ENCODE assay signal across 1 cellular context in the genomic region with DNA sequence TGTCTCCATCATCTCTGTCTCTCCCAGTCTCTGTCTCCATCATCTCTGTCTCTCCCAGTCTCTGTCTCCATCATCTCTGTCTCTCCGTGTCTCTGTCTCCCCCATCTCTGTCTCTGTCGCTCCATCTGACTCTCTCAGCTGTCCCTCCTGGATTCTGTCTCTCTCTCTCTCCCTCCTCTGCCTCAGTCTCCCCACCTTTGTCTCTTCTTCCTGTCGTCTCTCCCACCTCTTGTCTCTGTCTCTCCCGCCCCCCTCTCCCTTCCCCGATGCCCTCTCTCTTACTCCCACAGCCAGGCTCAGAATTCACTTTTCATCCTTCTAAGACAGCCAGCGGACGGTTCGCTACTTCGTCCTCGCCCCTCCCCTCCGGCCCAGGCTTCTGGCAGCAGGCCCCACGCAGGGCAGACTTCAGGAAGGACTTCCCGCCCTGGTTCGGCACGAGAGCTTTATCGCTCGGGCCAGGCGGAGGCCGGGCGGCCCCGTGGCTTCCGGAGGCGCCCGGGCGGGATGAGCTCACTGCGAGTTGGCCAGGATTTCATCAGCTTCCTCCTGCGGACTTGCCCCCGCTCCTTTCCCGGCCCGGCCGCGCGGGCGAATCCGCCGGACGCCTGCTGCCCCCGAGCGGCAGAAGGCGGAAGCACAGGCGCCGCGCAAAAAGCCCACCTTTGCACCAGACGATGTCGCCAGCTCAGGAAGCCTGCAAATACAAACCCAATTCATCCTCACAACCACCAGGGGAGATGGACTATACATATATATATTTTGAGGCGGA.
TF ChIP-seq lines count a peak whose summit lies in the region.

No MANE protein-coding gene starts in this region.

TF ChIP-seq in K562, 482 proteins besides CTCF, POLR2A, EP300 and RAD21 (continued from another document and continues in another):
- TF ChIP-seq, protein P1, sequence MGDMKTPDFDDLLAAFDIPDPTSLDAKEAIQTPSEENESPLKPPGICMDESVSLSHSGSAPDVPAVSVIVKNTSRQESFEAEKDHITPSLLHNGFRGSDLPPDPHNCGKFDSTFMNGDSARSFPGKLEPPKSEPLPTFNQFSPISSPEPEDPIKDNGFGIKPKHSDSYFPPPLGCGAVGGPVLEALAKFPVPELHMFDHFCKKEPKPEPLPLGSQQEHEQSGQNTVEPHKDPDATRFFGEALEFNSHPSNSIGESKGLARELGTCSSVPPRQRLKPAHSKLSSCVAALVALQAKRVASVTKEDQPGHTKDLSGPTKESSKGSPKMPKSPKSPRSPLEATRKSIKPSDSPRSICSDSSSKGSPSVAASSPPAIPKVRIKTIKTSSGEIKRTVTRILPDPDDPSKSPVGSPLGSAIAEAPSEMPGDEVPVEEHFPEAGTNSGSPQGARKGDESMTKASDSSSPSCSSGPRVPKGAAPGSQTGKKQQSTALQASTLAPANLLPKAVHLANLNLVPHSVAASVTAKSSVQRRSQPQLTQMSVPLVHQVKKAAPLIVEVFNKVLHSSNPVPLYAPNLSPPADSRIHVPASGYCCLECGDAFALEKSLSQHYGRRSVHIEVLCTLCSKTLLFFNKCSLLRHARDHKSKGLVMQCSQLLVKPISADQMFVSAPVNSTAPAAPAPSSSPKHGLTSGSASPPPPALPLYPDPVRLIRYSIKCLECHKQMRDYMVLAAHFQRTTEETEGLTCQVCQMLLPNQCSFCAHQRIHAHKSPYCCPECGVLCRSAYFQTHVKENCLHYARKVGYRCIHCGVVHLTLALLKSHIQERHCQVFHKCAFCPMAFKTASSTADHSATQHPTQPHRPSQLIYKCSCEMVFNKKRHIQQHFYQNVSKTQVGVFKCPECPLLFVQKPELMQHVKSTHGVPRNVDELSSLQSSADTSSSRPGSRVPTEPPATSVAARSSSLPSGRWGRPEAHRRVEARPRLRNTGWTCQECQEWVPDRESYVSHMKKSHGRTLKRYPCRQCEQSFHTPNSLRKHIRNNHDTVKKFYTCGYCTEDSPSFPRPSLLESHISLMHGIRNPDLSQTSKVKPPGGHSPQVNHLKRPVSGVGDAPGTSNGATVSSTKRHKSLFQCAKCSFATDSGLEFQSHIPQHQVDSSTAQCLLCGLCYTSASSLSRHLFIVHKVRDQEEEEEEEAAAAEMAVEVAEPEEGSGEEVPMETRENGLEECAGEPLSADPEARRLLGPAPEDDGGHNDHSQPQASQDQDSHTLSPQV (IDR thresholded peaks at IDR 0.05): peak; percentile 95
- TF ChIP-seq SMARCA4 (IDR thresholded peaks at IDR 0.05) (peak; percentile 87), ZNF584 (CRISPR knock-in tag; IDR thresholded peaks at IDR 0.05; ENCODE audit: low read depth) (peak; percentile 84), JUND (IDR thresholded peaks at IDR 0.05; ENCODE audit: borderline replicate concordance, low read depth, low read length) (peak; percentile 99), JUND (tag; IDR thresholded peaks at IDR 0.05; ENCODE audit: borderline replicate concordance, low read depth, low read length) (peak; percentile 95; the same call in 1 of the 3 replicates), OTX1 (CRISPR knock-in tag; IDR thresholded peaks at IDR 0.05) (peak; percentile 96), ETV5 (CRISPR knock-in tag; IDR thresholded peaks at IDR 0.05; ENCODE audit: low read depth) (peak; percentile 100), CSDE1 (IDR thresholded peaks at IDR 0.05) (no peak; a peak in 2 of 4 replicates), DACH1 (IDR thresholded peaks at IDR 0.05; ENCODE audit: partially characterized antibody) (peak; percentile 86), GABPA (tag; conservative IDR thresholded peaks at IDR 0.05; ENCODE audit: low read depth) (peak; percentile 94), ETV1 (tag; conservative IDR thresholded peaks at IDR 0.05; ENCODE audit: low read depth) (peak; percentile 100), ZC3H8 (IDR thresholded peaks at IDR 0.05) (peak; percentile 51; the same call in 1 of the 2 replicates), HCFC1 (IDR thresholded peaks at IDR 0.05; ENCODE audit: low read depth, low read length) (peak; percentile 54), KLF1 (tag; IDR thresholded peaks at IDR 0.05) (peak; percentile 80), ATF7 (IDR thresholded peaks at IDR 0.05) (peak; percentile 99), TAL1 (IDR thresholded peaks at IDR 0.05) (peak; percentile 89), SMARCC2 (IDR thresholded peaks at IDR 0.05; ENCODE audit: low read depth) (peak; percentile 82), CTBP1 (IDR thresholded peaks at IDR 0.05; ENCODE audit: borderline replicate concordance) (peak; percentile 93; the same call in 1 of the 2 replicates), MAFG (tag; conservative IDR thresholded peaks at IDR 0.05) (no peak), KAT2B (IDR thresholded peaks at IDR 0.05; ENCODE audit: low read depth, low read length) (peak; percentile 71), NCOA6 (IDR thresholded peaks at IDR 0.05) (no peak), GTF2E2 (tag; IDR thresholded peaks at IDR 0.05) (peak; percentile 94), DMBX1 (CRISPR knock-in tag; IDR thresholded peaks at IDR 0.05; ENCODE audit: borderline replicate concordance) (peak; percentile 17), ZNF197 (CRISPR knock-in tag; IDR thresholded peaks at IDR 0.05; ENCODE audit: low read depth) (peak; percentile 92), NFIC (IDR thresholded peaks at IDR 0.05) (peak; percentile 85), TCF3 (CRISPR knock-in tag; IDR thresholded peaks at IDR 0.05) (peak; percentile 98)
- TF ChIP-seq, protein P2, sequence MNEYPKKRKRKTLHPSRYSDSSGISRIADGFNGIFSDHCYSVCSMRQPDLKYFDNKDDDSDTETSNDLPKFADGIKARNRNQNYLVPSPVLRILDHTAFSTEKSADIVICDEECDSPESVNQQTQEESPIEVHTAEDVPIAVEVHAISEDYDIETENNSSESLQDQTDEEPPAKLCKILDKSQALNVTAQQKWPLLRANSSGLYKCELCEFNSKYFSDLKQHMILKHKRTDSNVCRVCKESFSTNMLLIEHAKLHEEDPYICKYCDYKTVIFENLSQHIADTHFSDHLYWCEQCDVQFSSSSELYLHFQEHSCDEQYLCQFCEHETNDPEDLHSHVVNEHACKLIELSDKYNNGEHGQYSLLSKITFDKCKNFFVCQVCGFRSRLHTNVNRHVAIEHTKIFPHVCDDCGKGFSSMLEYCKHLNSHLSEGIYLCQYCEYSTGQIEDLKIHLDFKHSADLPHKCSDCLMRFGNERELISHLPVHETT (CRISPR knock-in tag; conservative IDR thresholded peaks at IDR 0.05 in 1 of 2, IDR thresholded peaks at IDR 0.05 in 1 of 2): peak in 1 of 2 experiments; percentile 95; a peak in 2 of 4 replicates
- TF ChIP-seq, protein P3, sequence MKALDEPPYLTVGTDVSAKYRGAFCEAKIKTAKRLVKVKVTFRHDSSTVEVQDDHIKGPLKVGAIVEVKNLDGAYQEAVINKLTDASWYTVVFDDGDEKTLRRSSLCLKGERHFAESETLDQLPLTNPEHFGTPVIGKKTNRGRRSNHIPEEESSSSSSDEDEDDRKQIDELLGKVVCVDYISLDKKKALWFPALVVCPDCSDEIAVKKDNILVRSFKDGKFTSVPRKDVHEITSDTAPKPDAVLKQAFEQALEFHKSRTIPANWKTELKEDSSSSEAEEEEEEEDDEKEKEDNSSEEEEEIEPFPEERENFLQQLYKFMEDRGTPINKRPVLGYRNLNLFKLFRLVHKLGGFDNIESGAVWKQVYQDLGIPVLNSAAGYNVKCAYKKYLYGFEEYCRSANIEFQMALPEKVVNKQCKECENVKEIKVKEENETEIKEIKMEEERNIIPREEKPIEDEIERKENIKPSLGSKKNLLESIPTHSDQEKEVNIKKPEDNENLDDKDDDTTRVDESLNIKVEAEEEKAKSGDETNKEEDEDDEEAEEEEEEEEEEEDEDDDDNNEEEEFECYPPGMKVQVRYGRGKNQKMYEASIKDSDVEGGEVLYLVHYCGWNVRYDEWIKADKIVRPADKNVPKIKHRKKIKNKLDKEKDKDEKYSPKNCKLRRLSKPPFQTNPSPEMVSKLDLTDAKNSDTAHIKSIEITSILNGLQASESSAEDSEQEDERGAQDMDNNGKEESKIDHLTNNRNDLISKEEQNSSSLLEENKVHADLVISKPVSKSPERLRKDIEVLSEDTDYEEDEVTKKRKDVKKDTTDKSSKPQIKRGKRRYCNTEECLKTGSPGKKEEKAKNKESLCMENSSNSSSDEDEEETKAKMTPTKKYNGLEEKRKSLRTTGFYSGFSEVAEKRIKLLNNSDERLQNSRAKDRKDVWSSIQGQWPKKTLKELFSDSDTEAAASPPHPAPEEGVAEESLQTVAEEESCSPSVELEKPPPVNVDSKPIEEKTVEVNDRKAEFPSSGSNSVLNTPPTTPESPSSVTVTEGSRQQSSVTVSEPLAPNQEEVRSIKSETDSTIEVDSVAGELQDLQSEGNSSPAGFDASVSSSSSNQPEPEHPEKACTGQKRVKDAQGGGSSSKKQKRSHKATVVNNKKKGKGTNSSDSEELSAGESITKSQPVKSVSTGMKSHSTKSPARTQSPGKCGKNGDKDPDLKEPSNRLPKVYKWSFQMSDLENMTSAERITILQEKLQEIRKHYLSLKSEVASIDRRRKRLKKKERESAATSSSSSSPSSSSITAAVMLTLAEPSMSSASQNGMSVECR (CRISPR knock-in tag; IDR thresholded peaks at IDR 0.05): no peak; the same call in 1 of the 2 replicates
- TF ChIP-seq, protein P4, sequence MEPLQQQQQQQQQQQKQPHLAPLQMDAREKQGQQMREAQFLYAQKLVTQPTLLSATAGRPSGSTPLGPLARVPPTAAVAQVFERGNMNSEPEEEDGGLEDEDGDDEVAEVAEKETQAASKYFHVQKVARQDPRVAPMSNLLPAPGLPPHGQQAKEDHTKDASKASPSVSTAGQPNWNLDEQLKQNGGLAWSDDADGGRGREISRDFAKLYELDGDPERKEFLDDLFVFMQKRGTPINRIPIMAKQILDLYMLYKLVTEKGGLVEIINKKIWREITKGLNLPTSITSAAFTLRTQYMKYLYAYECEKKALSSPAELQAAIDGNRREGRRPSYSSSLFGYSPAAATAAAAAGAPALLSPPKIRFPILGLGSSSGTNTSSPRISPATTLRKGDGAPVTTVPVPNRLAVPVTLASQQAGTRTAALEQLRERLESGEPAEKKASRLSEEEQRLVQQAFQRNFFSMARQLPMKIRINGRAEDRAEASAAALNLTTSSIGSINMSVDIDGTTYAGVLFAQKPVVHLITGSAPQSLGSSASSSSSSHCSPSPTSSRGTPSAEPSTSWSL (CRISPR knock-in tag; IDR thresholded peaks at IDR 0.05; ENCODE audit: borderline replicate concordance): no peak
- TF ChIP-seq, protein P5, sequence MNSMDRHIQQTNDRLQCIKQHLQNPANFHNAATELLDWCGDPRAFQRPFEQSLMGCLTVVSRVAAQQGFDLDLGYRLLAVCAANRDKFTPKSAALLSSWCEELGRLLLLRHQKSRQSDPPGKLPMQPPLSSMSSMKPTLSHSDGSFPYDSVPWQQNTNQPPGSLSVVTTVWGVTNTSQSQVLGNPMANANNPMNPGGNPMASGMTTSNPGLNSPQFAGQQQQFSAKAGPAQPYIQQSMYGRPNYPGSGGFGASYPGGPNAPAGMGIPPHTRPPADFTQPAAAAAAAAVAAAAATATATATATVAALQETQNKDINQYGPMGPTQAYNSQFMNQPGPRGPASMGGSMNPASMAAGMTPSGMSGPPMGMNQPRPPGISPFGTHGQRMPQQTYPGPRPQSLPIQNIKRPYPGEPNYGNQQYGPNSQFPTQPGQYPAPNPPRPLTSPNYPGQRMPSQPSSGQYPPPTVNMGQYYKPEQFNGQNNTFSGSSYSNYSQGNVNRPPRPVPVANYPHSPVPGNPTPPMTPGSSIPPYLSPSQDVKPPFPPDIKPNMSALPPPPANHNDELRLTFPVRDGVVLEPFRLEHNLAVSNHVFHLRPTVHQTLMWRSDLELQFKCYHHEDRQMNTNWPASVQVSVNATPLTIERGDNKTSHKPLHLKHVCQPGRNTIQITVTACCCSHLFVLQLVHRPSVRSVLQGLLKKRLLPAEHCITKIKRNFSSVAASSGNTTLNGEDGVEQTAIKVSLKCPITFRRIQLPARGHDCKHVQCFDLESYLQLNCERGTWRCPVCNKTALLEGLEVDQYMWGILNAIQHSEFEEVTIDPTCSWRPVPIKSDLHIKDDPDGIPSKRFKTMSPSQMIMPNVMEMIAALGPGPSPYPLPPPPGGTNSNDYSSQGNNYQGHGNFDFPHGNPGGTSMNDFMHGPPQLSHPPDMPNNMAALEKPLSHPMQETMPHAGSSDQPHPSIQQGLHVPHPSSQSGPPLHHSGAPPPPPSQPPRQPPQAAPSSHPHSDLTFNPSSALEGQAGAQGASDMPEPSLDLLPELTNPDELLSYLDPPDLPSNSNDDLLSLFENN (IDR thresholded peaks at IDR 0.05; ENCODE audit: low read depth in 2 of 2, low read length in 2 of 2): peak in 1 of 2 experiments; percentile 95; a peak in 2 of 4 replicates
- TF ChIP-seq, protein P6, sequence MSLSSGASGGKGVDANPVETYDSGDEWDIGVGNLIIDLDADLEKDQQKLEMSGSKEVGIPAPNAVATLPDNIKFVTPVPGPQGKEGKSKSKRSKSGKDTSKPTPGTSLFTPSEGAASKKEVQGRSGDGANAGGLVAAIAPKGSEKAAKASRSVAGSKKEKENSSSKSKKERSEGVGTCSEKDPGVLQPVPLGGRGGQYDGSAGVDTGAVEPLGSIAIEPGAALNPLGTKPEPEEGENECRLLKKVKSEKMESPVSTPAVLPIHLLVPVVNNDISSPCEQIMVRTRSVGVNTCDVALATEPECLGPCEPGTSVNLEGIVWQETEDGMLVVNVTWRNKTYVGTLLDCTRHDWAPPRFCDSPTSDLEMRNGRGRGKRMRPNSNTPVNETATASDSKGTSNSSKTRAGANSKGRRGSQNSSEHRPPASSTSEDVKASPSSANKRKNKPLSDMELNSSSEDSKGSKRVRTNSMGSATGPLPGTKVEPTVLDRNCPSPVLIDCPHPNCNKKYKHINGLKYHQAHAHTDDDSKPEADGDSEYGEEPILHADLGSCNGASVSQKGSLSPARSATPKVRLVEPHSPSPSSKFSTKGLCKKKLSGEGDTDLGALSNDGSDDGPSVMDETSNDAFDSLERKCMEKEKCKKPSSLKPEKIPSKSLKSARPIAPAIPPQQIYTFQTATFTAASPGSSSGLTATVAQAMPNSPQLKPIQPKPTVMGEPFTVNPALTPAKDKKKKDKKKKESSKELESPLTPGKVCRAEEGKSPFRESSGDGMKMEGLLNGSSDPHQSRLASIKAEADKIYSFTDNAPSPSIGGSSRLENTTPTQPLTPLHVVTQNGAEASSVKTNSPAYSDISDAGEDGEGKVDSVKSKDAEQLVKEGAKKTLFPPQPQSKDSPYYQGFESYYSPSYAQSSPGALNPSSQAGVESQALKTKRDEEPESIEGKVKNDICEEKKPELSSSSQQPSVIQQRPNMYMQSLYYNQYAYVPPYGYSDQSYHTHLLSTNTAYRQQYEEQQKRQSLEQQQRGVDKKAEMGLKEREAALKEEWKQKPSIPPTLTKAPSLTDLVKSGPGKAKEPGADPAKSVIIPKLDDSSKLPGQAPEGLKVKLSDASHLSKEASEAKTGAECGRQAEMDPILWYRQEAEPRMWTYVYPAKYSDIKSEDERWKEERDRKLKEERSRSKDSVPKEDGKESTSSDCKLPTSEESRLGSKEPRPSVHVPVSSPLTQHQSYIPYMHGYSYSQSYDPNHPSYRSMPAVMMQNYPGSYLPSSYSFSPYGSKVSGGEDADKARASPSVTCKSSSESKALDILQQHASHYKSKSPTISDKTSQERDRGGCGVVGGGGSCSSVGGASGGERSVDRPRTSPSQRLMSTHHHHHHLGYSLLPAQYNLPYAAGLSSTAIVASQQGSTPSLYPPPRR (CRISPR knock-in tag; IDR thresholded peaks at IDR 0.05; ENCODE audit: borderline replicate concordance): peak; percentile 88; the same call in 1 of the 2 replicates
- TF ChIP-seq, protein P7, sequence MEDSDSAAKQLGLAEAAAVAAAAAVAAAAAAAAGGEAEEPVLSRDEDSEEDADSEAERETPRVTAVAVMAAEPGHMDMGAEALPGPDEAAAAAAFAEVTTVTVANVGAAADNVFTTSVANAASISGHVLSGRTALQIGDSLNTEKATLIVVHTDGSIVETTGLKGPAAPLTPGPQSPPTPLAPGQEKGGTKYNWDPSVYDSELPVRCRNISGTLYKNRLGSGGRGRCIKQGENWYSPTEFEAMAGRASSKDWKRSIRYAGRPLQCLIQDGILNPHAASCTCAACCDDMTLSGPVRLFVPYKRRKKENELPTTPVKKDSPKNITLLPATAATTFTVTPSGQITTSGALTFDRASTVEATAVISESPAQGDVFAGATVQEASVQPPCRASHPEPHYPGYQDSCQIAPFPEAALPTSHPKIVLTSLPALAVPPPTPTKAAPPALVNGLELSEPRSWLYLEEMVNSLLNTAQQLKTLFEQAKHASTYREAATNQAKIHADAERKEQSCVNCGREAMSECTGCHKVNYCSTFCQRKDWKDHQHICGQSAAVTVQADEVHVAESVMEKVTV (CRISPR knock-in tag; IDR thresholded peaks at IDR 0.05): peak; percentile 98
